In genomic region chr15:39874890-39875549, GRCh38 we compare ENCODE assay signal across 8 cellular contexts.
A peak's percentile ranks its signal among the peaks of the same experiment; 100 is the strongest.
DNase-seq lines count a peak whose midpoint lies in the region; ATAC-seq and TF ChIP-seq lines count a peak whose summit lies in the region.

No MANE protein-coding gene starts in this region.

- in situ Hi-C loops in brain microvascular endothelial cell (cut with HindIII; ENCODE audit: low pct_ligation_motif_present, low sequenced_read_pairs): no loop called here

- TF ChIP-seq CTCF in AG09319 (IDR thresholded peaks at IDR 0.05; ENCODE audit: low read depth, low read length) (peak; percentile 50), GM12865 (IDR thresholded peaks at IDR 0.05; ENCODE audit: insufficient read depth, low read depth, low read length, missing control alignments) (peak; percentile 67), brain microvascular endothelial cell (IDR thresholded peaks at IDR 0.05; ENCODE audit: low read depth, low read length, missing control alignments) (peak; percentile 79)

- H3K27me3 ChIP-seq in brain microvascular endothelial cell (replicated peaks): no peaks in the 10 kb centered on the region

- H3K36me3 ChIP-seq in brain microvascular endothelial cell (replicated peaks): no peaks in the 10 kb centered on the region

- ATAC-seq in HG03135 (IDR thresholded peaks at IDR 0.05; ENCODE audit: unreplicated experiment) (no peak), GM21576 (IDR thresholded peaks at IDR 0.05; ENCODE audit: unreplicated experiment) (no peak)

- DNase-seq in AG09319 (ENCODE audit: extremely low read depth, low read depth): no peak
- DNase-seq in GM12865 (ENCODE audit: low read depth): peak; percentile 60
- peak; percentile 76 for DNase-seq in NCI-H69 (lab: John Stamatoyannopoulos, UW)
- peak; percentile 43 for DNase-seq in brain microvascular endothelial cell
- DNase-seq in medulla oblongata (ENCODE audit: extremely low spot score): peak; percentile 56
- DNase-seq in epidermal melanocyte (ENCODE audit: insufficient read length, low spot score): no peak

- H3K27ac ChIP-seq in brain microvascular endothelial cell: no peak overlapping the region

- H3K4me3 ChIP-seq in GM12865 (ENCODE audit: low read depth, low read length): no peak overlapping the region
- H3K4me3 ChIP-seq in brain microvascular endothelial cell (ENCODE audit: low read depth, low read length): no peak overlapping the region

Comparison
In these comparisons a context has a peak if more than half of its experiments do, and no peak if none do; other contexts are left out.
1. DNase-seq: peak in GM12865 (single experiment), NCI-H69 (single experiment), brain microvascular endothelial cell (single experiment) and medulla oblongata (single experiment); none in AG09319 (single experiment) and epidermal melanocyte (single experiment).
2. Peak in every context shown above with its lines, with median percentiles within 50 percentile points of each other: CTCF ChIP-seq.